Comparison of ENCODE assay signal across 15 cellular contexts in genomic region chr13:77265336-77265735, GRCh38.
"Had no signal": no experiment of that assay in that cellular context is flagged by ENCODE, and none has a peak within 500 bp of the region (broad histone marks: within the 10 kb centered on the region; RNA-seq: fewer than 3 reads in every experiment).

No MANE protein-coding gene starts in this region.

- H3K4me3 Mint-ChIP-seq: immature natural killer cell, naive B cell, nephron had no signal

- H3K4me1 Mint-ChIP-seq: immature natural killer cell, naive B cell, nephron had no signal

- H3K9me3 Mint-ChIP-seq: immature natural killer cell, naive B cell, nephron had no signal

- ATAC-seq: lower lobe of right lung, right cardiac atrium had no signal

- H3K27me3 Mint-ChIP-seq: naive B cell had no signal

- DNase-seq: colonic mucosa; dermis blood vessel endothelial cell; esophagus squamous epithelium; foreskin fibroblast; immature natural killer cell; left ventricle myocardium inferior; lower lobe of right lung; mesenchymal stem cell; naive B cell; right cardiac atrium; small intestine; stimulated activated CD4-positive, alpha-beta T cell treated with anti-CD3 and anti-CD28 coated beads, Interleukin-12 subunit alpha, Interleukin-12 subunit beta, amount 100 ng/mL, for 4 hours; stimulated activated naive CD4-positive, alpha-beta T cell treated with Interleukin-2 at 50 U/mL for 16 hours; trophoblast cell had no signal

- H3K27ac Mint-ChIP-seq: nephron had no signal
